In genomic region chr11:12451179-12451814, GRCh38 we compare ENCODE assay signal across 21 cellular contexts.
"Had no signal": no experiment of that assay in that cellular context is flagged by ENCODE, and none has a peak within 500 bp of the region (broad histone marks: within the 10 kb centered on the region; RNA-seq: fewer than 3 reads in every experiment).

No MANE protein-coding gene starts in this region.

- H3K9me3 ChIP-seq: colonic mucosa, left ventricle myocardium inferior, neutrophil, ovary, tibial nerve had no signal

- H3K36me3 Mint-ChIP-seq: activated naive CD4-positive, alpha-beta T cell treated with anti-CD3 and anti-CD28 coated beads, Interleukin-2, amount 50 U/mL, for 72 hours; naive B cell had no signal

- H3K4me1 ChIP-seq: colonic mucosa had no signal

- H3K27me3 ChIP-seq: cardiac muscle cell, colonic mucosa, ovary, tibial nerve had no signal

- H3K4me3 Mint-ChIP-seq: activated CD4-positive, alpha-beta T cell treated with anti-CD3 and anti-CD28 coated beads for 36 hours; activated CD8-positive, alpha-beta T cell treated with anti-CD3 and anti-CD28 coated beads, Interleukin-2, amount 10 ng/mL, durations not matched to agents 7 days and 5 days; activated T-cell treated with anti-CD3 and anti-CD28 coated beads, Interleukin-2, amount 50 U/mL, for 72 hours; naive B cell; nephron progenitor cell had no signal

- DNase-seq: activated CD4-positive, alpha-beta T cell treated with anti-CD3 and anti-CD28 coated beads for 36 hours; activated CD4-positive, CD25-positive, alpha-beta regulatory T cell; activated CD8-positive, alpha-beta T cell treated with anti-CD3 and anti-CD28 coated beads, Interleukin-2, amount 10 ng/mL, durations not matched to agents 7 days and 5 days; activated naive CD4-positive, alpha-beta T cell; activated T-cell treated with anti-CD3 and anti-CD28 coated beads for 4 hours; activated T-cell treated with anti-CD3 and anti-CD28 coated beads, Interleukin-2, amount 50 U/mL, for 72 hours; cerebellar nuclear complex; colonic mucosa; effector memory CD4-positive, alpha-beta T cell; foreskin fibroblast; left ventricle myocardium inferior; naive B cell; nephron progenitor cell; ovary; stimulated activated naive CD4-positive, alpha-beta T cell treated with Interleukin-2 at 50 U/mL for 16 hours had no signal

- H3K27me3 Mint-ChIP-seq: progenitor cell of endocrine pancreas had no signal

- H3K27ac Mint-ChIP-seq: activated CD4-positive, alpha-beta T cell treated with anti-CD3 and anti-CD28 coated beads for 36 hours; activated CD8-positive, alpha-beta T cell treated with anti-CD3 and anti-CD28 coated beads, Interleukin-2, amount 10 ng/mL, durations not matched to agents 7 days and 5 days; activated naive CD4-positive, alpha-beta T cell treated with anti-CD3 and anti-CD28 coated beads, Interleukin-2, amount 50 U/mL, for 72 hours; activated T-cell treated with anti-CD3 and anti-CD28 coated beads, Interleukin-2, amount 50 U/mL, for 72 hours; naive B cell; nephron progenitor cell; progenitor cell of endocrine pancreas had no signal

- H3K36me3 ChIP-seq: cardiac muscle cell, colonic mucosa, left ventricle myocardium inferior, neutrophil, ovary, tibial nerve had no signal

- H3K4me3 ChIP-seq: cardiac muscle cell, colonic mucosa, left ventricle myocardium inferior, lung, ovary, tibial nerve had no signal

- H3K27ac ChIP-seq: cardiac muscle cell, colonic mucosa, left ventricle myocardium inferior, neutrophil, ovary, tibial nerve had no signal

- H3K4me1 Mint-ChIP-seq: activated CD4-positive, alpha-beta T cell treated with anti-CD3 and anti-CD28 coated beads for 36 hours; naive B cell had no signal

- H3K9me3 Mint-ChIP-seq: activated naive CD4-positive, alpha-beta T cell treated with anti-CD3 and anti-CD28 coated beads, Interleukin-2, amount 50 U/mL, for 72 hours; activated T-cell treated with anti-CD3 and anti-CD28 coated beads, Interleukin-2, amount 50 U/mL, for 72 hours; naive B cell; nephron progenitor cell had no signal
